Comparison of ENCODE assay signal across 1 cellular context in the genomic region with DNA sequence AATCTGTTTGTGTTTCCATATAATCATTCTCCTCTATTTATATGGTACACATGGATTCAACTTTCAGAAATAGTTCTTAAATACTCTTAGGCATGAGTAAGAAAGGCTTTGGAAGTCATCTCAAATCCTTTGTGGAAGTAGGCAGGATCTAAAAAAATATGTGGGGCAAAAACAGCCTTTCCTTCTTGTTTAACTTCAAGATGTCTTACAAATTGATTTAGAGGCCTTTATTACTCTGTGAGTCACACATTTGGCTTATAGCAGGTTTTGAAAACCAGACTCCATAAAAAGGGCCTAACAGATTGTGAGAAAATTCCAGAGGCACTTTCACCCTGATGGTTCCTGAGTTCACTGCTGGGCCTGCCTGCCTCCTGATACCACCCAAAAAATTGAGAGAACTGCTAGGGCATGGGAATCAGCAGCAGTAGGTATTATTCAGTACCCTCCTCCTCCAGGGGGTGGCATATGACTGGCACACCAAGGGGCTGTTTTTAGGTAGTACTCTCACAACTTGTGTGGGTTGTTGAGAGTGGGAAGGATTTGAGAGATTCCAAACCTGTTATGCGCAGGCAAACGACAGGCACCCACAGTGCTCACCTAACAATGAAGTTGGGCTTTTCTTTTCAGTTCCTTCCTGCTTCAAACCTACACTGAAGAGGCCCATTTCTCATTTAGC.
TF ChIP-seq lines count a peak whose summit lies in the region.

No MANE protein-coding gene starts in this region.

TF ChIP-seq in HepG2, 621 proteins besides CTCF, POLR2A, EP300 and RAD21 (continued from another document):
- TF ChIP-seq, protein P1, sequence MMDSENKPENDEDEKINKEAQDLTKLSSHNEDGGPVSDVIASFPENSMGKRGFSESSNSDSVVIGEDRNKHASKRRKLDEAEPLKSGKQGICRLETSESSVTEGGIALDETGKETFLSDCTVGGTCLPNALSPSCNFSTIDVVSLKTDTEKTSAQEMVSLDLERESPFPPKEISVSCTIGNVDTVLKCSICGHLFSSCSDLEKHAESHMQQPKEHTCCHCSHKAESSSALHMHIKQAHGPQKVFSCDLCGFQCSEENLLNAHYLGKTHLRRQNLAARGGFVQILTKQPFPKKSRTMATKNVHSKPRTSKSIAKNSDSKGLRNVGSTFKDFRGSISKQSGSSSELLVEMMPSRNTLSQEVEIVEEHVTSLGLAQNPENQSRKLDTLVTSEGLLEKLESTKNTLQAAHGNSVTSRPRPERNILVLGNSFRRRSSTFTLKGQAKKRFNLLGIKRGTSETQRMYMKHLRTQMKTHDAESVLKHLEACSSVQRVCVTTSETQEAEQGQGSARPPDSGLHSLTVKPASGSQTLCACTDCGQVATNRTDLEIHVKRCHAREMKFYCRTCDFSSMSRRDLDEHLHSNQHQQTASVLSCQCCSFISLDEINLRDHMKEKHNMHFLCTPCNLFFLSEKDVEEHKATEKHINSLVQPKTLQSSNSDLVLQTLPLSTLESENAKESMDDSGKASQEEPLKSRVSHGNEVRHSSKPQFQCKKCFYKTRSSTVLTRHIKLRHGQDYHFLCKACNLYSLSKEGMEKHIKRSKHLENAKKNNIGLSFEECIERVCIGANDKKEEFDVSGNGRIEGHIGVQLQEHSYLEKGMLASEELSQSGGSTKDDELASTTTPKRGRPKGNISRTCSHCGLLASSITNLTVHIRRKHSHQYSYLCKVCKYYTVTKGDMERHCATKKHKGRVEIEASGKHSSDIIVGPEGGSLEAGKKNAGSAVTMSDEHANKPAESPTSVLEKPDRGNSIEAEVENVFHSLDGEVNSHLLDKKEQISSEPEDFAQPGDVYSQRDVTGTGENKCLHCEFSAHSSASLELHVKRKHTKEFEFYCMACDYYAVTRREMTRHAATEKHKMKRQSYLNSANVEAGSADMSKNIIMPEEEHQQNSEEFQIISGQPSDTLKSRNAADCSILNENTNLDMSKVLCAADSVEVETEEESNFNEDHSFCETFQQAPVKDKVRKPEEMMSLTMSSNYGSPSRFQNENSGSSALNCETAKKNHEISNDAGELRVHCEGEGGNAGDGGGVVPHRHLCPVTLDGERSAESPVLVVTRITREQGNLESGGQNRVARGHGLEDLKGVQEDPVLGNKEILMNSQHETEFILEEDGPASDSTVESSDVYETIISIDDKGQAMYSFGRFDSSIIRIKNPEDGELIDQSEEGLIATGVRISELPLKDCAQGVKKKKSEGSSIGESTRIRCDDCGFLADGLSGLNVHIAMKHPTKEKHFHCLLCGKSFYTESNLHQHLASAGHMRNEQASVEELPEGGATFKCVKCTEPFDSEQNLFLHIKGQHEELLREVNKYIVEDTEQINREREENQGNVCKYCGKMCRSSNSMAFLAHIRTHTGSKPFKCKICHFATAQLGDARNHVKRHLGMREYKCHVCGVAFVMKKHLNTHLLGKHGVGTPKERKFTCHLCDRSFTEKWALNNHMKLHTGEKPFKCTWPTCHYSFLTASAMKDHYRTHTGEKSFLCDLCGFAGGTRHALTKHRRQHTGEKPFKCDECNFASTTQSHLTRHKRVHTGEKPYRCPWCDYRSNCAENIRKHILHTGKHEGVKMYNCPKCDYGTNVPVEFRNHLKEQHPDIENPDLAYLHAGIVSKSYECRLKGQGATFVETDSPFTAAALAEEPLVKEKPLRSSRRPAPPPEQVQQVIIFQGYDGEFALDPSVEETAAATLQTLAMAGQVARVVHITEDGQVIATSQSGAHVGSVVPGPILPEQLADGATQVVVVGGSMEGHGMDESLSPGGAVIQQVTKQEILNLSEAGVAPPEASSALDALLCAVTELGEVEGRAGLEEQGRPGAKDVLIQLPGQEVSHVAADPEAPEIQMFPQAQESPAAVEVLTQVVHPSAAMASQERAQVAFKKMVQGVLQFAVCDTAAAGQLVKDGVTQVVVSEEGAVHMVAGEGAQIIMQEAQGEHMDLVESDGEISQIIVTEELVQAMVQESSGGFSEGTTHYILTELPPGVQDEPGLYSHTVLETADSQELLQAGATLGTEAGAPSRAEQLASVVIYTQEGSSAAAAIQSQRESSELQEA (CRISPR knock-in tag; IDR thresholded peaks at IDR 0.05; ENCODE audit: not compliant biosample characterization), result no peak
- TF ChIP-seq EED (CRISPR knock-in tag; IDR thresholded peaks at IDR 0.05), result no peak
- no peak for TF ChIP-seq ZSCAN25 (CRISPR knock-in tag; IDR thresholded peaks at IDR 0.05)
TF ChIP-seq in HepG2: peak in this region for 0.
